ENCODE assay signal across 19 cellular contexts in the genomic region with DNA sequence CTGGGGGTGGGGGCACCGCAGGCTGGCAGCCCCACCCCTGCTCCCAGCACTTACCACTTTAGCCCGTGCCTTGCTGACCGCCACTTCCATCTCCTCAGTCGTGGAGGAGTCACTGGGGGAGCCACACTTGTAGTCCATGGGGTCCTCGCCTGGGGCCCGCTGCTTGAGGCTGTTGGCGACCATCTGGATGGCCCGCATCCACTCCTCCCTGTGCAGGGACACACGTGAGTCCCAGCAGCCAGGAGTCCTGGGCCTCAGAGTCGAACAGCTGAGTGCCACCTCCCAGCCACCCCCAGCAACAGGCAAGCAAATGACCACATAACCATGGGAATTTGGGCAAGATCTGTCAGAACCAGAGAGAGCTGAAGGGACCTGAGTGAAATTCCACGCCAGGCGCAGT.
A peak's percentile ranks its signal among the peaks of the same experiment; 100 is the strongest.
DNase-seq lines count a peak whose midpoint lies in the region; ATAC-seq and TF ChIP-seq lines count a peak whose summit lies in the region.
"Had no signal": no experiment of that assay in that cellular context is flagged by ENCODE, and none has a peak within 500 bp of the region (broad histone marks: within the 10 kb centered on the region; RNA-seq: fewer than 3 reads in every experiment).

No MANE protein-coding gene starts in this region.

- no peaks in the 10 kb centered on the region for H3K27me3 ChIP-seq in layer of hippocampus (ENCODE audit: control insufficient read depth, insufficient read depth, low read length)
- H3K27me3 ChIP-seq: SJCRH30 had no signal

- no peak overlapping the region for H3K4me3 ChIP-seq in HEK293 (ENCODE audit: low read depth, low read length)
- H3K4me3 ChIP-seq: SJCRH30 had no signal

- H3K36me3 ChIP-seq in HEK293 (ENCODE audit: control insufficient read depth in 2 of 2, insufficient read depth in 1 of 2, low read length in 2 of 2), result peaks cover 71 to 75% of the 10 kb centered on the region in 2 experiments

- CTCF ChIA-PET in HEK293 (lab: Yijun Ruan, JAX), result interaction anchor here (1.1 to 1.2 kb wide), 2 partner anchors 28 to 123 kb away, joined by 3 read pairs; no protein-coding TSS in a partner anchor

- ATAC-seq in HG03342 (IDR thresholded peaks at IDR 0.05; ENCODE audit: unreplicated experiment), result no peak
- ATAC-seq: activated CD4-positive, alpha-beta T cell treated with anti-CD3 and anti-CD28 coated beads for 36 hours; effector memory CD8-positive, alpha-beta T cell had no signal

- TF ChIP-seq CTCF in HEK293 (tag by site-specific recombination; IDR thresholded peaks at IDR 0.05), result no peak

- DNase-seq in caudate nucleus (lab: John Stamatoyannopoulos, UW) (no peak), substantia nigra (lab: John Stamatoyannopoulos, UW) (peak in 2 of 49 donors; percentile 38 to 41), AG08395 (ENCODE audit: low spot score) (no peak), NCI-H187 treated with DMSO at 0.1 percent for 48 hours (lab: John Stamatoyannopoulos, UW) (no peak)
- no peak for DNase-seq in activated naive CD4-positive, alpha-beta T cell (lab: John Stamatoyannopoulos, UW)
- DNase-seq: activated CD4-positive, alpha-beta T cell treated with anti-CD3 and anti-CD28 coated beads for 36 hours; activated naive CD4-positive, alpha-beta T cell treated with anti-CD3 and anti-CD28 coated beads, Interleukin-2, amount 10 ng/mL, durations not matched to agents 7 days and 5 days; activated T-cell treated with anti-CD3 and anti-CD28 coated beads, Interleukin-2, amount 50 U/mL, for 48 hours; effector memory CD8-positive, alpha-beta T cell; NCI-H1092 treated with DMSO at 0.1 percent for 48 hours; NCI-H2029 treated with DMSO at 0.1 percent for 48 hours; NCI-H446; nephron progenitor cell; OCI-M1; SJCRH30; T-helper 1 cell had no signal

- no peaks in the 10 kb centered on the region for H3K9me3 ChIP-seq in HEK293 (ENCODE audit: control insufficient read depth, insufficient read depth, low read depth, low read length)
- H3K9me3 ChIP-seq: SJCRH30 had no signal

- H3K4me1 ChIP-seq in HEK293 (ENCODE audit: control insufficient read depth, insufficient read depth, low read length), result peaks cover 5% of the 10 kb centered on the region; the same call in 1 of the 2 replicates
- H3K4me1 ChIP-seq: SJCRH30 had no signal

- POLR2A ChIA-PET in HEK293 (lab: Yijun Ruan, JAX), result no interaction called here

- H3K27ac ChIP-seq in HEK293 (ENCODE audit: extremely low read depth, low read depth, low read length) (0 out of 2 replicates have a peak overlapping the region, but pooled peaks have one; percentile 12), caudate nucleus (ENCODE audit: low read depth, low read length) (peak overlapping the region; percentile 74), layer of hippocampus (ENCODE audit: low read depth, low read length) (peak overlapping the region; percentile 90), substantia nigra (ENCODE audit: low read depth, low read length, poor library complexity, severe bottlenecking) (peak overlapping the region; percentile 76)
- H3K27ac ChIP-seq: SJCRH30 had no signal

TF ChIP-seq in HEK293, 187 proteins besides CTCF, POLR2A, EP300 and RAD21:
- TF ChIP-seq KLF9 (tag by site-specific recombination; IDR thresholded peaks at IDR 0.05; ENCODE audit: low read depth) (no peak), GLIS2 (tag by site-specific recombination; IDR thresholded peaks at IDR 0.05) (peak; percentile 45; the same call in 1 of the 2 replicates), GLI4 (tag by site-specific recombination; IDR thresholded peaks at IDR 0.05) (no peak), YY2 (tag by site-specific recombination; IDR thresholded peaks at IDR 0.05) (no peak), ZNF654 (tag by site-specific recombination; IDR thresholded peaks at IDR 0.05; ENCODE audit: low read depth) (no peak), ZNF776 (tag by site-specific recombination; IDR thresholded peaks at IDR 0.05; ENCODE audit: borderline replicate concordance) (no peak), SCRT2 (tag by site-specific recombination; IDR thresholded peaks at IDR 0.05) (peak; percentile 35; the same call in 1 of the 2 replicates), HOXA7 (CRISPR knock-in tag; IDR thresholded peaks at IDR 0.05; ENCODE audit: borderline replicate concordance) (no peak), ZXDB (tag by site-specific recombination; IDR thresholded peaks at IDR 0.05) (no peak), ZNF416 (tag by site-specific recombination; IDR thresholded peaks at IDR 0.05) (no peak), GLI2 (tag by site-specific recombination; IDR thresholded peaks at IDR 0.05; ENCODE audit: borderline replicate concordance, low read depth) (no peak), ZNF391 (tag by site-specific recombination; IDR thresholded peaks at IDR 0.05; ENCODE audit: borderline replicate concordance, low read depth) (no peak), ZNF837 (tag by site-specific recombination; IDR thresholded peaks at IDR 0.05) (no peak), ZNF10 (tag by site-specific recombination; IDR thresholded peaks at IDR 0.05) (no peak), ZNF175 (tag by site-specific recombination; IDR thresholded peaks at IDR 0.05) (no peak)
- TF ChIP-seq, protein P1, sequence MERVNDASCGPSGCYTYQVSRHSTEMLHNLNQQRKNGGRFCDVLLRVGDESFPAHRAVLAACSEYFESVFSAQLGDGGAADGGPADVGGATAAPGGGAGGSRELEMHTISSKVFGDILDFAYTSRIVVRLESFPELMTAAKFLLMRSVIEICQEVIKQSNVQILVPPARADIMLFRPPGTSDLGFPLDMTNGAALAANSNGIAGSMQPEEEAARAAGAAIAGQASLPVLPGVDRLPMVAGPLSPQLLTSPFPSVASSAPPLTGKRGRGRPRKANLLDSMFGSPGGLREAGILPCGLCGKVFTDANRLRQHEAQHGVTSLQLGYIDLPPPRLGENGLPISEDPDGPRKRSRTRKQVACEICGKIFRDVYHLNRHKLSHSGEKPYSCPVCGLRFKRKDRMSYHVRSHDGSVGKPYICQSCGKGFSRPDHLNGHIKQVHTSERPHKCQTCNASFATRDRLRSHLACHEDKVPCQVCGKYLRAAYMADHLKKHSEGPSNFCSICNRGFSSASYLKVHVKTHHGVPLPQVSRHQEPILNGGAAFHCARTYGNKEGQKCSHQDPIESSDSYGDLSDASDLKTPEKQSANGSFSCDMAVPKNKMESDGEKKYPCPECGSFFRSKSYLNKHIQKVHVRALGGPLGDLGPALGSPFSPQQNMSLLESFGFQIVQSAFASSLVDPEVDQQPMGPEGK (tag by site-specific recombination; IDR thresholded peaks at IDR 0.05), result 0 out of 2 replicates have a peak, but pooled peaks have one; percentile 15
- TF ChIP-seq, protein P2, sequence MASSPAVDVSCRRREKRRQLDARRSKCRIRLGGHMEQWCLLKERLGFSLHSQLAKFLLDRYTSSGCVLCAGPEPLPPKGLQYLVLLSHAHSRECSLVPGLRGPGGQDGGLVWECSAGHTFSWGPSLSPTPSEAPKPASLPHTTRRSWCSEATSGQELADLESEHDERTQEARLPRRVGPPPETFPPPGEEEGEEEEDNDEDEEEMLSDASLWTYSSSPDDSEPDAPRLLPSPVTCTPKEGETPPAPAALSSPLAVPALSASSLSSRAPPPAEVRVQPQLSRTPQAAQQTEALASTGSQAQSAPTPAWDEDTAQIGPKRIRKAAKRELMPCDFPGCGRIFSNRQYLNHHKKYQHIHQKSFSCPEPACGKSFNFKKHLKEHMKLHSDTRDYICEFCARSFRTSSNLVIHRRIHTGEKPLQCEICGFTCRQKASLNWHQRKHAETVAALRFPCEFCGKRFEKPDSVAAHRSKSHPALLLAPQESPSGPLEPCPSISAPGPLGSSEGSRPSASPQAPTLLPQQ (tag by site-specific recombination; IDR thresholded peaks at IDR 0.05), result no peak

Comparison
In these comparisons a context has a peak if more than half of its experiments do, and no peak if none do; other contexts are left out.
1. H3K27ac ChIP-seq: peak in every context shown above with its lines; median percentile 90 in layer of hippocampus; 76 in substantia nigra; 74 in caudate nucleus; 12 in HEK293.